In the genomic region with DNA sequence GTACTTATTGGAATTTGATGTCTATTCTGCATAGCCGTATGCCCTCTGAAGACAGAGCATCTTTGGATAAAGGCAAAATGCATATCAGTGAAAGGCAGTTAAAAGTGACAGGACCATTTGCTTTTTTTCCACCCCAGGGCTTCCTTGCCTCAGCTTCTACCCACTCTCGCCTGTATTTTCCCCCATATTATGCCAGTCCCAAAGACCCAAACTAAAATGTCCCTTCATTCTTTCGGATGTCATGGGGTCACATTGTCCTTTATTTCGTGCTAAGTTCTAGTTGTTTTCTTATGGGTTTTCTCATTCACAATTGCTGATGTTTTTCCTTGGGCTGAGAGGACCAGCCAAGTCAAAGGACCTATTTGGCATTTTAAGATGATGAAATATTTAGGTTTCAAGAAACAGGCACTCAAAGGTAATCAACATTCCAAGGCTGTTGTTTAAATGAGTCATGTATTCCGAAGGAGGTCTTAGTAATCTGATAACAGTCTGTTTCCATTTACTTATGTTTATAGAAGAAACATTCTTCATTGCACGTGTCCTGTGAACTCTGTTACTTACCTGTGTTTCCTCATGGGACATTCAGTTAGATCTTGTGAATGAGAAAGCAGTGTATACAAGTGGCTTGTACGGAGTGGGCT, we compare ENCODE assay signal across 13 cellular contexts.
A peak's percentile ranks its signal among the peaks of the same experiment; 100 is the strongest.
DNase-seq lines count a peak whose midpoint lies in the region; ATAC-seq and TF ChIP-seq lines count a peak whose summit lies in the region.
"Had no signal": no experiment of that assay in that cellular context is flagged by ENCODE, and none has a peak within 500 bp of the region (broad histone marks: within the 10 kb centered on the region; RNA-seq: fewer than 3 reads in every experiment).

No MANE protein-coding gene starts in this region.

- no peaks in the 10 kb centered on the region for H3K27me3 ChIP-seq in SJSA1 (replicated peaks)

- ATAC-seq in T-helper 17 cell (no peak), GM18502 (IDR thresholded peaks at IDR 0.05; ENCODE audit: poor library complexity, unreplicated experiment) (no peak), GM18907 (IDR thresholded peaks at IDR 0.05; ENCODE audit: unreplicated experiment) (no peak)

- H3K9me3 ChIP-seq in SJSA1 (replicated peaks) (no peaks in the 10 kb centered on the region), T-helper 17 cell (ENCODE audit: control insufficient read depth, low read length, poor library complexity, severe bottlenecking) (no peaks in the 10 kb centered on the region)

- no peak overlapping the region for H3K27ac Mint-ChIP-seq in T-helper 17 cell

- H3K4me3 Mint-ChIP-seq in T-helper 17 cell, result no peak overlapping the region

- H3K27ac ChIP-seq in SJSA1, result peak overlapping the region; percentile 99

- TF ChIP-seq CTCF in fibroblast of villous mesenchyme (IDR thresholded peaks at IDR 0.05; ENCODE audit: insufficient read depth, low read depth, low read length), result no peak

- no peaks in the 10 kb centered on the region for H3K4me1 Mint-ChIP-seq in T-helper 17 cell

- H3K36me3 Mint-ChIP-seq in T-helper 17 cell (ENCODE audit: low read depth), result no peaks in the 10 kb centered on the region

- peak; percentile 71 for DNase-seq in HCEC 1CT
- peak; percentile 43 to 91 for DNase-seq in SJSA1 (ENCODE audit: low read depth in 1 of 2, low spot score in 2 of 2)
- peak; percentile 49 for DNase-seq in fibroblast of villous mesenchyme (ENCODE audit: low read depth)
- DNase-seq in renal cortical epithelial cell (ENCODE audit: low read depth), result peak; percentile 89
- no peak for DNase-seq in T-helper 17 cell
- no peak for DNase-seq in activated effector memory CD4-positive, alpha-beta T cell treated with anti-CD3 and anti-CD28 coated beads, Interleukin-2, amount 50 U/mL, for 16 hours
- DNase-seq: activated CD4-positive, alpha-beta T cell treated with anti-CD3 and anti-CD28 coated beads, Interleukin-2, amount 50 U/mL, for 4 hours; activated naive CD4-positive, alpha-beta T cell treated with anti-CD3 and anti-CD28 coated beads, Interleukin-2, amount 50 U/mL, for 16 hours; NCI-H345; posterior cingulate gyrus; substantia nigra had no signal

- H3K4me1 ChIP-seq in SJSA1 (replicated peaks), result peaks cover 46% of the 10 kb centered on the region

- H3K4me3 ChIP-seq in SJSA1 (0 out of 2 replicates have a peak overlapping the region, but pooled peaks have one; percentile 2), fibroblast of villous mesenchyme (ENCODE audit: low read depth, low read length) (no peak overlapping the region)

- peaks cover 26% of the 10 kb centered on the region for H3K27me3 Mint-ChIP-seq in T-helper 17 cell

- no peaks in the 10 kb centered on the region for H3K36me3 ChIP-seq in SJSA1

Comparison
In these comparisons a context has a peak if more than half of its experiments do, and no peak if none do; other contexts are left out.
1. DNase-seq: peak in HCEC 1CT (single experiment), SJSA1 (2 of 2), fibroblast of villous mesenchyme (single experiment) and renal cortical epithelial cell (single experiment); none in T-helper 17 cell (0 of 3) and activated effector memory CD4-positive, alpha-beta T cell treated with anti-CD3 and anti-CD28 coated beads, Interleukin-2, amount 50 U/mL, for 16 hours (single experiment).